24 cellular contexts compared by ENCODE assay signal in genomic region chr1:29550119-29550841, GRCh38.
DNase-seq lines count a peak whose midpoint lies in the region; ATAC-seq and TF ChIP-seq lines count a peak whose summit lies in the region.
"Had no signal": no experiment of that assay in that cellular context is flagged by ENCODE, and none has a peak within 500 bp of the region (broad histone marks: within the 10 kb centered on the region; RNA-seq: fewer than 3 reads in every experiment).

No MANE protein-coding gene starts in this region.

- H2BK120ac ChIP-seq in trophoblast cell (ENCODE audit: insufficient read depth, low read length, poor library complexity) = no peak overlapping the region

- H3K27me3 ChIP-seq in hepatocyte (no peaks in the 10 kb centered on the region), trophoblast cell (ENCODE audit: insufficient read depth, low read length) (no peaks in the 10 kb centered on the region), vagina (no peaks in the 10 kb centered on the region)
- H3K27me3 ChIP-seq: body of pancreas, colonic mucosa, SJSA1, uterus had no signal

- TF ChIP-seq POLR2A in vagina (IDR thresholded peaks at IDR 0.05) = no peak

- no peak overlapping the region for H2BK12ac ChIP-seq in trophoblast cell (ENCODE audit: low read length)

- peak overlapping the region; percentile 37 for H3K23ac ChIP-seq in trophoblast cell (ENCODE audit: low read length)

- H3K9me2 ChIP-seq in hepatocyte (replicated peaks; ENCODE audit: insufficient read depth) = no peaks in the 10 kb centered on the region

- TF ChIP-seq CTCF in hepatocyte (IDR thresholded peaks at IDR 0.05; ENCODE audit: poor library complexity) = no peak
- no peak for TF ChIP-seq CTCF in vagina (IDR thresholded peaks at IDR 0.05)

- no peak overlapping the region for H2AK5ac ChIP-seq in trophoblast cell (ENCODE audit: low read length)

- intact Hi-C loops in vagina (cut with DNase I) = no loop called here

- no peak for ATAC-seq in GM19324 (IDR thresholded peaks at IDR 0.05; ENCODE audit: low FRiP score, unreplicated experiment)
- ATAC-seq: activated CD8-positive, alpha-beta T cell treated with anti-CD3 and anti-CD28 coated beads, Interleukin-2, amount 10 ng/mL, durations not matched to agents 7 days and 5 days; body of pancreas; natural killer cell had no signal

- H3K9me3 Mint-ChIP-seq in activated T-cell treated with anti-CD3 and anti-CD28 coated beads, Interleukin-2, amount 50 U/mL, for 24 hours = no peaks in the 10 kb centered on the region
- H3K9me3 Mint-ChIP-seq: natural killer cell; T-helper 2 cell treated with Interferon-gamma antibody and Interleukin-4, amounts not matched to agents 5 μg/mL and 100 μg/mL, for 36 hours had no signal

- H3K36me3 ChIP-seq in hepatocyte (replicated peaks; ENCODE audit: insufficient read depth, low read depth) = no peaks in the 10 kb centered on the region
- no peaks in the 10 kb centered on the region for H3K36me3 ChIP-seq in trophoblast cell (ENCODE audit: control insufficient read depth in 1 of 2, insufficient read depth in 2 of 2, low read length in 2 of 2)
- H3K36me3 ChIP-seq in vagina = no peaks in the 10 kb centered on the region
- H3K36me3 ChIP-seq: colonic mucosa, heart right ventricle, SJSA1, uterus had no signal

- H3K14ac ChIP-seq in trophoblast cell (ENCODE audit: low read length) = no peak overlapping the region

- no peak overlapping the region for H2AFZ ChIP-seq in hepatocyte
- no peak overlapping the region for H2AFZ ChIP-seq in trophoblast cell (ENCODE audit: insufficient read depth, low read length, poor library complexity)
- H2AFZ ChIP-seq: parathyroid adenoma had no signal

- H3K27ac Mint-ChIP-seq in activated T-cell treated with anti-CD3 and anti-CD28 coated beads, Interleukin-2, amount 50 U/mL, for 24 hours = no peak overlapping the region
- H3K27ac Mint-ChIP-seq: activated CD8-positive, alpha-beta T cell treated with anti-CD3 and anti-CD28 coated beads, Interleukin-2, amount 10 ng/mL, durations not matched to agents 7 days and 5 days; natural killer cell; T-helper 2 cell treated with Interferon-gamma antibody and Interleukin-4, amounts not matched to agents 5 μg/mL and 100 μg/mL, for 36 hours had no signal

- DNase-seq in DMS153 (lab: John Stamatoyannopoulos, UW) (peak; percentile 76), NCI-H510A (lab: John Stamatoyannopoulos, UW) (peak; percentile 61), hepatocyte (ENCODE audit: low spot score) (peak; percentile 28), trophoblast cell (peak in 1 of 2 donors; percentile 4), cerebellar cortex (ENCODE audit: low spot score) (no peak), vagina (ENCODE audit: extremely low spot score in 2 of 2) (no peak)
- no peak for DNase-seq in activated T-cell treated with anti-CD3 and anti-CD28 coated beads, Interleukin-2, amount 50 U/mL, for 24 hours
- DNase-seq: activated CD4-positive, CD25-positive, alpha-beta regulatory T cell; activated CD8-positive, alpha-beta T cell treated with anti-CD3 and anti-CD28 coated beads, Interleukin-2, amount 10 ng/mL, durations not matched to agents 7 days and 5 days; body of pancreas; colonic mucosa; DMS79; heart right ventricle; mesenchymal stem cell; natural killer cell; NCI-H1092 treated with DMSO at 0.1 percent for 48 hours; NCI-H774; stimulated activated CD4-positive, alpha-beta T cell treated with anti-CD3 and anti-CD28 coated beads, Interleukin-2, amount 100 ng/mL, for 24 hours; stimulated activated naive CD4-positive, alpha-beta T cell treated with Interleukin-2 at 50 U/mL for 16 hours; uterus had no signal

- H3K79me2 ChIP-seq in hepatocyte = no peaks in the 10 kb centered on the region
- H3K79me2 ChIP-seq in trophoblast cell (ENCODE audit: control insufficient read depth, insufficient read depth, low read length, poor library complexity) = no peaks in the 10 kb centered on the region
- H3K79me2 ChIP-seq: parathyroid adenoma had no signal

- H3K9ac ChIP-seq in trophoblast cell (ENCODE audit: low read length) = no peak overlapping the region
- H3K9ac ChIP-seq: parathyroid adenoma had no signal

- H3K9me3 ChIP-seq in hepatocyte (ENCODE audit: low read depth) (no peaks in the 10 kb centered on the region), trophoblast cell (ENCODE audit: insufficient read depth, low read depth, low read length) (peaks cover 10% of the 10 kb centered on the region), vagina (no peaks in the 10 kb centered on the region)
- H3K9me3 ChIP-seq: body of pancreas, colonic mucosa, heart right ventricle, SJSA1, uterus had no signal

- no peak overlapping the region for H3K4me3 Mint-ChIP-seq in activated T-cell treated with anti-CD3 and anti-CD28 coated beads, Interleukin-2, amount 50 U/mL, for 24 hours
- H3K4me3 Mint-ChIP-seq: activated CD8-positive, alpha-beta T cell treated with anti-CD3 and anti-CD28 coated beads, Interleukin-2, amount 10 ng/mL, durations not matched to agents 7 days and 5 days; natural killer cell; T-helper 2 cell treated with Interferon-gamma antibody and Interleukin-4, amounts not matched to agents 5 μg/mL and 100 μg/mL, for 36 hours had no signal

- no peaks in the 10 kb centered on the region for H3K36me3 Mint-ChIP-seq in activated T-cell treated with anti-CD3 and anti-CD28 coated beads, Interleukin-2, amount 50 U/mL, for 24 hours (ENCODE audit: low read depth)
- H3K36me3 Mint-ChIP-seq: natural killer cell had no signal

- no peaks in the 10 kb centered on the region for H3K79me1 ChIP-seq in trophoblast cell (ENCODE audit: low read length)

- H3K4me3 ChIP-seq in hepatocyte = no peak overlapping the region
- H3K4me3 ChIP-seq in trophoblast cell (ENCODE audit: low read depth, low read length) = no peak overlapping the region
- H3K4me3 ChIP-seq in vagina = no peak overlapping the region
- H3K4me3 ChIP-seq: body of pancreas, colonic mucosa, heart right ventricle, SJSA1, uterus had no signal

- peaks cover 3% of the 10 kb centered on the region for H3K27me3 Mint-ChIP-seq in activated T-cell treated with anti-CD3 and anti-CD28 coated beads, Interleukin-2, amount 50 U/mL, for 24 hours

- no peak overlapping the region for H3K18ac ChIP-seq in trophoblast cell (ENCODE audit: low read length)

- no peaks in the 10 kb centered on the region for H3K4me1 ChIP-seq in hepatocyte (ENCODE audit: insufficient read depth)
- no peaks in the 10 kb centered on the region for H3K4me1 ChIP-seq in trophoblast cell (ENCODE audit: control insufficient read depth in 1 of 2, insufficient read depth in 2 of 2, low read length in 2 of 2)
- H3K4me1 ChIP-seq in vagina = no peaks in the 10 kb centered on the region
- H3K4me1 ChIP-seq: body of pancreas, colonic mucosa, heart right ventricle, parathyroid adenoma, SJSA1, uterus had no signal

- no peak overlapping the region for H4K8ac ChIP-seq in trophoblast cell (ENCODE audit: low read depth, low read length)

- H4K12ac ChIP-seq in trophoblast cell (ENCODE audit: low read depth, low read length) = no peak overlapping the region

- H3K27ac ChIP-seq in hepatocyte (no peak overlapping the region), trophoblast cell (ENCODE audit: low read depth, low read length) (no peak overlapping the region), vagina (no peak overlapping the region)
- H3K27ac ChIP-seq: body of pancreas, colonic mucosa, heart right ventricle, parathyroid adenoma, SJSA1, uterus had no signal

- H4K91ac ChIP-seq in trophoblast cell (ENCODE audit: low read depth, low read length) = no peak overlapping the region

- H4K20me1 ChIP-seq in hepatocyte (ENCODE audit: insufficient read depth, poor library complexity, severe bottlenecking) = no peaks in the 10 kb centered on the region

- no peak overlapping the region for H3K4me2 ChIP-seq in hepatocyte
- H3K4me2 ChIP-seq in trophoblast cell (ENCODE audit: low read length) = no peak overlapping the region

- no peaks in the 10 kb centered on the region for H3K4me1 Mint-ChIP-seq in activated T-cell treated with anti-CD3 and anti-CD28 coated beads, Interleukin-2, amount 50 U/mL, for 24 hours (ENCODE audit: low read depth)
- H3K4me1 Mint-ChIP-seq: natural killer cell had no signal

- no peak overlapping the region for H2BK5ac ChIP-seq in trophoblast cell (ENCODE audit: low read depth, low read length, poor library complexity)

- H3K4ac ChIP-seq in trophoblast cell (ENCODE audit: low read depth, low read length) = no peak overlapping the region

- 82% methylated on average over 18 of the region's 19 CpGs for WGBS in hepatocyte (ENCODE audit: low lambda C conversion rate, missing lambda C conversion rate)
- no CpG with 5 or more reads among the region's 19 CpGs for WGBS in trophoblast cell (ENCODE audit: extremely low coverage, insufficient coverage, insufficient read length)

Comparison
In these comparisons a context has a peak if more than half of its experiments do, and no peak if none do; other contexts are left out.
1. DNase-seq: peak in DMS153 (single experiment), NCI-H510A (single experiment) and hepatocyte (single experiment); none in cerebellar cortex (single experiment), vagina (0 of 2) and activated T-cell treated with anti-CD3 and anti-CD28 coated beads, Interleukin-2, amount 50 U/mL, for 24 hours (single experiment).